Comparison of ENCODE assay signal across 1 cellular context in the genomic region with DNA sequence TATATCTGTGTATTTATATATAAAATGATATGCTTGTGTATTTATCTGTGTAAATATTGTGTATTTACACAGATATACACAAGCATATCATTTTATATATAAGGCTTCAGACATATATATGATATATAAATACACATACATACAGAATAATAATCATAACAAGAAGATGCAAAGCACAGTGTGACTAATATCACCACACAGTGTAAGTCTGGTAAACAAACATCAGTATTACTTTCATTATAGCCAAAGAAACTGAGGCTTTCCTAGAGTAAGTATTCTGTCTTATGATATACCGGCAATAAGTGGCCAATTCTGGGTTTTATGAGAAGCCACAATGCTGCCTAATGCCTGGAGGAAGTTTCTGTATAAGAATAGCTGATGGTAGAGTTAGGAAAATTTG.
TF ChIP-seq lines count a peak whose summit lies in the region.

No MANE protein-coding gene starts in this region.

TF ChIP-seq in GM23338, 12 proteins besides CTCF, POLR2A, EP300 and RAD21 (continued from another document):
- TF ChIP-seq, protein P1, sequence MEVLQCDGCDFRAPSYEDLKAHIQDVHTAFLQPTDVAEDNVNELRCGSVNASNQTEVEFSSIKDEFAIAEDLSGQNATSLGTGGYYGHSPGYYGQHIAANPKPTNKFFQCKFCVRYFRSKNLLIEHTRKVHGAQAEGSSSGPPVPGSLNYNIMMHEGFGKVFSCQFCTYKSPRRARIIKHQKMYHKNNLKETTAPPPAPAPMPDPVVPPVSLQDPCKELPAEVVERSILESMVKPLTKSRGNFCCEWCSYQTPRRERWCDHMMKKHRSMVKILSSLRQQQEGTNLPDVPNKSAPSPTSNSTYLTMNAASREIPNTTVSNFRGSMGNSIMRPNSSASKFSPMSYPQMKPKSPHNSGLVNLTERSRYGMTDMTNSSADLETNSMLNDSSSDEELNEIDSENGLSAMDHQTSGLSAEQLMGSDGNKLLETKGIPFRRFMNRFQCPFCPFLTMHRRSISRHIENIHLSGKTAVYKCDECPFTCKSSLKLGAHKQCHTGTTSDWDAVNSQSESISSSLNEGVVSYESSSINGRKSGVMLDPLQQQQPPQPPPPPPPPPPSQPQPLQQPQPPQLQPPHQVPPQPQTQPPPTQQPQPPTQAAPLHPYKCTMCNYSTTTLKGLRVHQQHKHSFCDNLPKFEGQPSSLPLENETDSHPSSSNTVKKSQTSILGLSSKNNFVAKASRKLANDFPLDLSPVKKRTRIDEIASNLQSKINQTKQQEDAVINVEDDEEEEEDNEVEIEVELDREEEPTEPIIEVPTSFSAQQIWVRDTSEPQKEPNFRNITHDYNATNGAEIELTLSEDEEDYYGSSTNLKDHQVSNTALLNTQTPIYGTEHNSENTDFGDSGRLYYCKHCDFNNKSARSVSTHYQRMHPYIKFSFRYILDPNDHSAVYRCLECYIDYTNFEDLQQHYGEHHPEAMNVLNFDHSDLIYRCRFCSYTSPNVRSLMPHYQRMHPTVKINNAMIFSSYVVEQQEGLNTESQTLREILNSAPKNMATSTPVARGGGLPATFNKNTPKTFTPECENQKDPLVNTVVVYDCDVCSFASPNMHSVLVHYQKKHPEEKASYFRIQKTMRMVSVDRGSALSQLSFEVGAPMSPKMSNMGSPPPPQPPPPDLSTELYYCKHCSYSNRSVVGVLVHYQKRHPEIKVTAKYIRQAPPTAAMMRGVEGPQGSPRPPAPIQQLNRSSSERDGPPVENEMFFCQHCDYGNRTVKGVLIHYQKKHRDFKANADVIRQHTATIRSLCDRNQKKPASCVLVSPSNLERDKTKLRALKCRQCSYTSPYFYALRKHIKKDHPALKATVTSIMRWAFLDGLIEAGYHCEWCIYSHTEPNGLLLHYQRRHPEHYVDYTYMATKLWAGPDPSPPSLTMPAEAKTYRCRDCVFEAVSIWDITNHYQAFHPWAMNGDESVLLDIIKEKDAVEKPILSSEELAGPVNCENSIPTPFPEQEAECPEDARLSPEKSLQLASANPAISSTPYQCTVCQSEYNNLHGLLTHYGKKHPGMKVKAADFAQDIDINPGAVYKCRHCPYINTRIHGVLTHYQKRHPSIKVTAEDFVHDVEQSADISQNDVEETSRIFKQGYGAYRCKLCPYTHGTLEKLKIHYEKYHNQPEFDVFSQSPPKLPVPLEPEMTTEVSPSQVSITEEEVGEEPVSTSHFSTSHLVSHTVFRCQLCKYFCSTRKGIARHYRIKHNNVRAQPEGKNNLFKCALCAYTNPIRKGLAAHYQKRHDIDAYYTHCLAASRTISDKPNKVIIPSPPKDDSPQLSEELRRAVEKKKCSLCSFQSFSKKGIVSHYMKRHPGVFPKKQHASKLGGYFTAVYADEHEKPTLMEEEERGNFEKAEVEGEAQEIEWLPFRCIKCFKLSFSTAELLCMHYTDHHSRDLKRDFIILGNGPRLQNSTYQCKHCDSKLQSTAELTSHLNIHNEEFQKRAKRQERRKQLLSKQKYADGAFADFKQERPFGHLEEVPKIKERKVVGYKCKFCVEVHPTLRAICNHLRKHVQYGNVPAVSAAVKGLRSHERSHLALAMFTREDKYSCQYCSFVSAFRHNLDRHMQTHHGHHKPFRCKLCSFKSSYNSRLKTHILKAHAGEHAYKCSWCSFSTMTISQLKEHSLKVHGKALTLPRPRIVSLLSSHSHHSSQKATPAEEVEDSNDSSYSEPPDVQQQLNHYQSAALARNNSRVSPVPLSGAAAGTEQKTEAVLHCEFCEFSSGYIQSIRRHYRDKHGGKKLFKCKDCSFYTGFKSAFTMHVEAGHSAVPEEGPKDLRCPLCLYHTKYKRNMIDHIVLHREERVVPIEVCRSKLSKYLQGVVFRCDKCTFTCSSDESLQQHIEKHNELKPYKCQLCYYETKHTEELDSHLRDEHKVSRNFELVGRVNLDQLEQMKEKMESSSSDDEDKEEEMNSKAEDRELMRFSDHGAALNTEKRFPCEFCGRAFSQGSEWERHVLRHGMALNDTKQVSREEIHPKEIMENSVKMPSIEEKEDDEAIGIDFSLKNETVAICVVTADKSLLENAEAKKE (CRISPR knock-in tag; IDR thresholded peaks at IDR 0.05) = no peak
- TF ChIP-seq EZH2 (IDR thresholded peaks at IDR 0.05; ENCODE audit: low read depth, unreplicated experiment) = no peak
- TF ChIP-seq EZH2phosphoT487 (IDR thresholded peaks at IDR 0.05; ENCODE audit: unreplicated experiment) = no peak
- TF ChIP-seq STAT1 (IDR thresholded peaks at IDR 0.05; ENCODE audit: unreplicated experiment) = no peak
- TF ChIP-seq NANOG (IDR thresholded peaks at IDR 0.05; ENCODE audit: borderline replicate concordance) = no peak
- TF ChIP-seq ZNF114 (CRISPR knock-in tag; IDR thresholded peaks at IDR 0.05) = no peak
- TF ChIP-seq, protein P2, sequence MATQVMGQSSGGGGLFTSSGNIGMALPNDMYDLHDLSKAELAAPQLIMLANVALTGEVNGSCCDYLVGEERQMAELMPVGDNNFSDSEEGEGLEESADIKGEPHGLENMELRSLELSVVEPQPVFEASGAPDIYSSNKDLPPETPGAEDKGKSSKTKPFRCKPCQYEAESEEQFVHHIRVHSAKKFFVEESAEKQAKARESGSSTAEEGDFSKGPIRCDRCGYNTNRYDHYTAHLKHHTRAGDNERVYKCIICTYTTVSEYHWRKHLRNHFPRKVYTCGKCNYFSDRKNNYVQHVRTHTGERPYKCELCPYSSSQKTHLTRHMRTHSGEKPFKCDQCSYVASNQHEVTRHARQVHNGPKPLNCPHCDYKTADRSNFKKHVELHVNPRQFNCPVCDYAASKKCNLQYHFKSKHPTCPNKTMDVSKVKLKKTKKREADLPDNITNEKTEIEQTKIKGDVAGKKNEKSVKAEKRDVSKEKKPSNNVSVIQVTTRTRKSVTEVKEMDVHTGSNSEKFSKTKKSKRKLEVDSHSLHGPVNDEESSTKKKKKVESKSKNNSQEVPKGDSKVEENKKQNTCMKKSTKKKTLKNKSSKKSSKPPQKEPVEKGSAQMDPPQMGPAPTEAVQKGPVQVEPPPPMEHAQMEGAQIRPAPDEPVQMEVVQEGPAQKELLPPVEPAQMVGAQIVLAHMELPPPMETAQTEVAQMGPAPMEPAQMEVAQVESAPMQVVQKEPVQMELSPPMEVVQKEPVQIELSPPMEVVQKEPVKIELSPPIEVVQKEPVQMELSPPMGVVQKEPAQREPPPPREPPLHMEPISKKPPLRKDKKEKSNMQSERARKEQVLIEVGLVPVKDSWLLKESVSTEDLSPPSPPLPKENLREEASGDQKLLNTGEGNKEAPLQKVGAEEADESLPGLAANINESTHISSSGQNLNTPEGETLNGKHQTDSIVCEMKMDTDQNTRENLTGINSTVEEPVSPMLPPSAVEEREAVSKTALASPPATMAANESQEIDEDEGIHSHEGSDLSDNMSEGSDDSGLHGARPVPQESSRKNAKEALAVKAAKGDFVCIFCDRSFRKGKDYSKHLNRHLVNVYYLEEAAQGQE (IDR thresholded peaks at IDR 0.05; ENCODE audit: unreplicated experiment) = no peak
